18 cellular contexts compared by ENCODE assay signal in the genomic region with DNA sequence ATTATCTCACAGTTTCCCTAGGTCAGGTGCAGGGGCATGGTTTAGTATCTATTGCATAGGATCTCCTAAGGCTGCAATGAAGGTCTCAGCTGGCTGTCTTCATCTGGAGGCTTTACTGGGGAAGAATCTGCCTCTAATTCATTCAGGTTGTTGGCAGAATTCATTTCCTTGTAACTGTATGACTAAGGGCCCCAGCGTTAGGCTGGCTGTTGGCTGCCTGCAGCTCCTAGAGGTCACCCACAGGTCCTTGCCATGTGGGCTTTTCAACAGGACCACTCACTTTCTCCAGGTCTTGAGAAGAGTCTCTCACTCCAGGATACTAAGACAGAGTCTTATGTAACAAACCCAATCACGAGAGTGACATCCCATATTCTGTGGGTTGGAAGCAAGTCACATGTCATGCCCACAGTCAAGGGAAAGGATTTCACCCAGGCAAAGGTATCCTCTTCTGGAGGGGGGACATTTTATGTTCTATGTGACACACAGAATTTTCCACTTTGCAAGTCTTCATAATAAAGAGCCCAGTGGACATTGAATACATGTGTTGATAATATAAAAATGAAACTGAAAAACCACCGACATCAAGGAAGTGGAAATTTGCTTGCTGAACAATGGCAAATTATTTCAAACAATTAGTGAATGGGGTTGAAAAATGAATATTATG. TPM values are rescaled to one million over a fixed set of nuclear protein-coding genes. Genes with fewer than 3 reads are reported as not detected.
DNase-seq lines count a peak whose midpoint lies in the region; ATAC-seq and TF ChIP-seq lines count a peak whose summit lies in the region.
"Had no signal": no experiment of that assay in that cellular context is flagged by ENCODE, and none has a peak within 500 bp of the region (broad histone marks: within the 10 kb centered on the region; RNA-seq: fewer than 3 reads in every experiment).

No MANE protein-coding gene starts in this region.

- H4K20me1 ChIP-seq in GM23248 (ENCODE audit: insufficient read depth): no peaks in the 10 kb centered on the region

- H3K36me3 ChIP-seq in GM23248 (ENCODE audit: low read depth): no peaks in the 10 kb centered on the region
- H3K36me3 ChIP-seq in MG63: no peaks in the 10 kb centered on the region
- no peaks in the 10 kb centered on the region for H3K36me3 ChIP-seq in right lobe of liver
- H3K36me3 ChIP-seq: Peyer's patch had no signal

- WGBS in GM23248 (ENCODE audit: low coverage in 1 of 2, low lambda C conversion rate in 2 of 2, missing lambda C conversion rate in 2 of 2), 2 experiments: 4 to 6% methylated on average over 3 of the region's 3 CpGs
- 49% methylated on average over 2 of the region's 3 CpGs for WGBS in right lobe of liver (ENCODE audit: insufficient coverage, low coverage, low lambda C conversion rate, missing lambda C conversion rate)

- no peaks in the 10 kb centered on the region for H3F3A ChIP-seq in GM23248 (ENCODE audit: insufficient read depth)

- peak; percentile 18 for DNase-seq in DMS53 (lab: John Stamatoyannopoulos, UW)
- DNase-seq in DMS53 treated with DMSO at 0.1 percent for 48 hours (lab: John Stamatoyannopoulos, UW; ENCODE audit: unreplicated experiment): no peak
- DNase-seq in GM23248: peak; percentile 61
- DNase-seq in MG63: peak; percentile 78
- no peak for DNase-seq in stimulated activated effector memory CD8-positive, alpha-beta T cell treated with anti-CD3 and anti-CD28 coated beads, Interleukin-12 subunit alpha, Interleukin-12 subunit beta, amount 100 ng/mL, for 72 hours (ENCODE audit: low spot score in 2 of 2)
- DNase-seq in right lobe of liver: no peak
- no peak for DNase-seq in GM13977 (ENCODE audit: low spot score)
- DNase-seq in NCI-H2227 treated with DMSO at 0.1 percent for 48 hours (lab: John Stamatoyannopoulos, UW): no peak
- DNase-seq: activated effector memory CD4-positive, alpha-beta T cell treated with Interleukin-2 at 50 U/mL for 16 hours; caudate nucleus; foreskin keratinocyte; left ventricle myocardium superior; NCI-H1092; nucleus accumbens; Peyer's patch; stimulated activated CD4-positive, alpha-beta T cell treated with anti-CD3 and anti-CD28 coated beads, Interleukin-4, amount 100 ng/mL, for 24 hours had no signal

- no peak overlapping the region for H3K27ac Mint-ChIP-seq in stimulated activated effector memory CD8-positive, alpha-beta T cell treated with anti-CD3 and anti-CD28 coated beads, Interleukin-12 subunit alpha, Interleukin-12 subunit beta, amount 100 ng/mL, for 72 hours

- H3K27ac ChIP-seq in GM23248: no peak overlapping the region
- H3K27ac ChIP-seq in right lobe of liver: no peak overlapping the region
- H3K27ac ChIP-seq: 22Rv1, foreskin keratinocyte, Peyer's patch had no signal

- no peaks in the 10 kb centered on the region for H3K79me2 ChIP-seq in GM23248 (ENCODE audit: insufficient read depth)

- intact Hi-C loops in right lobe of liver (cut with DNase I): no loop called here

- no peak for TF ChIP-seq CTCF in right lobe of liver (IDR thresholded peaks at IDR 0.05)
- TF ChIP-seq CTCF in GM13977 (IDR thresholded peaks at IDR 0.05; ENCODE audit: extremely low read depth, insufficient read depth, missing control alignments): no peak

- in situ Hi-C loops in GM23248 (cut with MboI) (no loop called here), GM13977 (cut with MboI; ENCODE audit: low pct_unique_long_range_greater_than_20kb, low sequenced_read_pairs, unreplicated experiment) (no loop called here)

- H3K4me1 ChIP-seq in GM23248 (ENCODE audit: insufficient read depth) (peaks cover 11% of the 10 kb centered on the region), right lobe of liver (no peaks in the 10 kb centered on the region)
- H3K4me1 ChIP-seq: foreskin keratinocyte, Peyer's patch had no signal

- H3K9me3 ChIP-seq in GM23248 (ENCODE audit: low read depth) (no peaks in the 10 kb centered on the region), MG63 (peaks cover 7% of the 10 kb centered on the region; the same call in 1 of the 2 replicates), right lobe of liver (no peaks in the 10 kb centered on the region)
- H3K9me3 ChIP-seq: Peyer's patch had no signal

- H3K9me3 Mint-ChIP-seq in stimulated activated effector memory CD8-positive, alpha-beta T cell treated with anti-CD3 and anti-CD28 coated beads, Interleukin-12 subunit alpha, Interleukin-12 subunit beta, amount 100 ng/mL, for 72 hours: no peaks in the 10 kb centered on the region

- H3K27me3 ChIP-seq in GM23248 (replicated peaks; ENCODE audit: insufficient read depth) (no peaks in the 10 kb centered on the region), MG63 (no peaks in the 10 kb centered on the region), right lobe of liver (no peaks in the 10 kb centered on the region)
- H3K27me3 ChIP-seq: foreskin keratinocyte, Peyer's patch had no signal

- H3K9ac ChIP-seq in GM23248: no peak overlapping the region

- no peaks in the 10 kb centered on the region for H3K36me3 Mint-ChIP-seq in stimulated activated effector memory CD8-positive, alpha-beta T cell treated with anti-CD3 and anti-CD28 coated beads, Interleukin-12 subunit alpha, Interleukin-12 subunit beta, amount 100 ng/mL, for 72 hours

- H3K4me3 Mint-ChIP-seq in stimulated activated effector memory CD8-positive, alpha-beta T cell treated with anti-CD3 and anti-CD28 coated beads, Interleukin-12 subunit alpha, Interleukin-12 subunit beta, amount 100 ng/mL, for 72 hours: no peak overlapping the region

- H3K4me1 Mint-ChIP-seq in stimulated activated effector memory CD8-positive, alpha-beta T cell treated with anti-CD3 and anti-CD28 coated beads, Interleukin-12 subunit alpha, Interleukin-12 subunit beta, amount 100 ng/mL, for 72 hours: no peaks in the 10 kb centered on the region

- H3K4me3 ChIP-seq in GM23248: peak overlapping the region; percentile 35; the same call in 1 of the 2 replicates
- no peak overlapping the region for H3K4me3 ChIP-seq in MG63
- H3K4me3 ChIP-seq in right lobe of liver: no peak overlapping the region
- H3K4me3 ChIP-seq: Peyer's patch had no signal

- no peak for TF ChIP-seq POLR2A in right lobe of liver (IDR thresholded peaks at IDR 0.05)

- peak overlapping the region; percentile 63 for H3K4me2 ChIP-seq in GM23248 (ENCODE audit: unreplicated experiment)

- peak overlapping the region; percentile 80 for H2AFZ ChIP-seq in GM23248

- H3K9me2 ChIP-seq in GM23248 (ENCODE audit: insufficient read depth): no peaks in the 10 kb centered on the region

- peak; percentile 32 for ATAC-seq in stimulated activated effector memory CD8-positive, alpha-beta T cell treated with anti-CD3 and anti-CD28 coated beads, Interleukin-12 subunit alpha, Interleukin-12 subunit beta, amount 100 ng/mL, for 72 hours
- ATAC-seq in right lobe of liver: no peak
- ATAC-seq: foreskin keratinocyte, left ventricle myocardium superior had no signal

RNA-seq across cellular contexts. Expression of gene HMHB1, which starts 38.2 kb away (rescaled TPM):
- not detected in 2 replicates for total RNA-seq in GM23248 (2014; rRNA removed; shearing (Covaris generic))
- not detected in 2 replicates for polyA plus RNA-seq in GM23248 (2016; fragmentation: Nextera tagmentation; extraction: Ambion mirVana)
- not detected in 2 replicates for total RNA-seq in MG63 (2014; rRNA removed; shearing (Covaris generic); ENCODE audit: low replicate concordance)
- not detected for total RNA-seq in right lobe of liver
- total RNA-seq: foreskin keratinocyte, left ventricle myocardium superior, Peyer's patch, temporal lobe had no signal
- polyA plus RNA-seq: foreskin keratinocyte had no signal

Comparison
In these comparisons a context has a peak if more than half of its experiments do, and no peak if none do; other contexts are left out.
1. DNase-seq: peak in DMS53 (single experiment), GM23248 (single experiment) and MG63 (single experiment); none in DMS53 treated with DMSO at 0.1 percent for 48 hours (single experiment), stimulated activated effector memory CD8-positive, alpha-beta T cell treated with anti-CD3 and anti-CD28 coated beads, Interleukin-12 subunit alpha, Interleukin-12 subunit beta, amount 100 ng/mL, for 72 hours (0 of 2), right lobe of liver (0 of 3), GM13977 (single experiment) and NCI-H2227 treated with DMSO at 0.1 percent for 48 hours (single experiment).